Comparison of ENCODE assay signal across 12 cellular contexts in genomic region chr20:25135031-25135430, GRCh38. TPM values are rescaled to one million over a fixed set of nuclear protein-coding genes. Genes with fewer than 3 reads are reported as not detected.
"Had no signal": no experiment of that assay in that cellular context is flagged by ENCODE, and none has a peak within 500 bp of the region (broad histone marks: within the 10 kb centered on the region; RNA-seq: fewer than 3 reads in every experiment).

No MANE protein-coding gene starts in this region.

- ATAC-seq: activated CD8-positive, alpha-beta T cell treated with anti-CD3 and anti-CD28 coated beads for 36 hours; left lung; stimulated activated effector memory CD8-positive, alpha-beta T cell treated with anti-CD3 and anti-CD28 coated beads, Interleukin-12 subunit alpha, Interleukin-12 subunit beta, amount 100 ng/mL, for 72 hours had no signal

- H3K27me3 ChIP-seq: adrenal gland, hepatocyte, left lung had no signal

- H3K4me2 ChIP-seq: hepatocyte had no signal

- H3K27ac ChIP-seq: adrenal gland, hepatocyte, left lung, neutrophil had no signal

- H3K9me3 ChIP-seq: adrenal gland, left lung, neutrophil had no signal

- H2AFZ ChIP-seq: hepatocyte had no signal

- H3K36me3 ChIP-seq: adrenal gland, left lung, neutrophil had no signal

- H3K4me1 ChIP-seq: adrenal gland, left lung had no signal

- H3K4me3 ChIP-seq: adrenal gland, hepatocyte, left lung had no signal

- DNase-seq: activated CD4-positive, alpha-beta T cell treated with anti-CD3 and anti-CD28 coated beads for 48 hours; activated CD8-positive, alpha-beta T cell treated with anti-CD3 and anti-CD28 coated beads for 36 hours; activated effector memory CD4-positive, alpha-beta T cell treated with anti-CD3 and anti-CD28 coated beads, Interleukin-2, amount 50 U/mL, for 16 hours; adrenal gland; erythroblast; mammary epithelial cell; naive B cell had no signal

RNA-seq across cellular contexts. Expression of gene VSX1, which starts 53.1 kb away (rescaled TPM):
- polyA plus RNA-seq: hepatocyte, keratinocyte, mammary epithelial cell had no signal
